1 cellular context compared by ENCODE assay signal in the genomic region with DNA sequence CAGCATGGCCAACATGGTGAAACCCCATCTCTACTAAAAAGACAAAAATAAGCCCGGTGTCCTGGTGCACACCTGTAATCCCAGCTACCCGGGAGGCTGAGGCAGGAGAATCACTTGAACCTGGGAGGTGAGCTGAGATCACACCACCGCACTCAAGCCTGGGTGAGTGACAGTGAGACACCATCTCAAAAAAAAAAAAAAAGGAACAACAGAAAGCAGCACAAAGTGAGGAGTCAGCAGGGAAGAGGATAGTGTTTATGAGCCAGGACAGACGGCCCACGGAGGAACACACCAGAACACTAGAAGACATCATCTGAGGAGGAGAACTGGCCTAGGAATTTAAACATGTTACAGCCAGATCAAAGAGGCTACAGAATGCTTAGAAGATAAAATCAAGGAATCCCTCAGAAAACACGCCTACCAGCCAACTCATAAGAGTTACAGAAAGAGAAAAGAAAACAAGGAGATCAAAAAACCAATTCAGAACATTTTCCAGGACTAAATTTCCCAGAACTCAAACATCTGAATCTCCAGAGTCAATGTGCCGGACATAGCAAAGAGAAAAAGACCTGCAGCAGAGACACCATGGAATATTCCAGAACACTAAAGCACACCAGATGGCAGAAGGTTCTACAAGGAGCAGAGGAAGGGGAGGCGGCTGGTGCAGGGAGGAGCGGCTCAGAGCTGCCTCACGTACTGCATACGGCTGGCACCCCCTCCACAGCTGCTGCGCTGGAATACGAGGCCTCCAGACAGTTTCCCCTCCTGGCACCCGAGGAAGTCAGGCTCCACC.
TF ChIP-seq lines count a peak whose summit lies in the region.

No MANE protein-coding gene starts in this region.

TF ChIP-seq in HEK293, 187 proteins besides CTCF, POLR2A, EP300 and RAD21:
- TF ChIP-seq, protein P1, sequence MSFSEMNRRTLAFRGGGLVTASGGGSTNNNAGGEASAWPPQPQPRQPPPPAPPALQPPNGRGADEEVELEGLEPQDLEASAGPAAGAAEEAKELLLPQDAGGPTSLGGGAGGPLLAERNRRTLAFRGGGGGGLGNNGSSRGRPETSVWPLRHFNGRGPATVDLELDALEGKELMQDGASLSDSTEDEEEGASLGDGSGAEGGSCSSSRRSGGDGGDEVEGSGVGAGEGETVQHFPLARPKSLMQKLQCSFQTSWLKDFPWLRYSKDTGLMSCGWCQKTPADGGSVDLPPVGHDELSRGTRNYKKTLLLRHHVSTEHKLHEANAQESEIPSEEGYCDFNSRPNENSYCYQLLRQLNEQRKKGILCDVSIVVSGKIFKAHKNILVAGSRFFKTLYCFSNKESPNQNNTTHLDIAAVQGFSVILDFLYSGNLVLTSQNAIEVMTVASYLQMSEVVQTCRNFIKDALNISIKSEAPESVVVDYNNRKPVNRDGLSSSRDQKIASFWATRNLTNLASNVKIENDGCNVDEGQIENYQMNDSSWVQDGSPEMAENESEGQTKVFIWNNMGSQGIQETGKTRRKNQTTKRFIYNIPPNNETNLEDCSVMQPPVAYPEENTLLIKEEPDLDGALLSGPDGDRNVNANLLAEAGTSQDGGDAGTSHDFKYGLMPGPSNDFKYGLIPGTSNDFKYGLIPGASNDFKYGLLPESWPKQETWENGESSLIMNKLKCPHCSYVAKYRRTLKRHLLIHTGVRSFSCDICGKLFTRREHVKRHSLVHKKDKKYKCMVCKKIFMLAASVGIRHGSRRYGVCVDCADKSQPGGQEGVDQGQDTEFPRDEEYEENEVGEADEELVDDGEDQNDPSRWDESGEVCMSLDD (tag by site-specific recombination; IDR thresholded peaks at IDR 0.05) = no peak
- no peak for TF ChIP-seq ZNF146 (tag by site-specific recombination; IDR thresholded peaks at IDR 0.05)
- peak; percentile 34; the same call in 1 of the 2 replicates for TF ChIP-seq ZNF600 (tag by site-specific recombination; IDR thresholded peaks at IDR 0.05)
